In genomic region chr7:118671149-118671548, GRCh38 we compare ENCODE assay signal across 29 cellular contexts.
"Had no signal": no experiment of that assay in that cellular context is flagged by ENCODE, and none has a peak within 500 bp of the region (broad histone marks: within the 10 kb centered on the region; RNA-seq: fewer than 3 reads in every experiment).

No MANE protein-coding gene starts in this region.

- H3K27me3 ChIP-seq: neural progenitor cell, ovary, suprapubic skin, testis, tibial artery, transverse colon, upper lobe of right lung, uterus had no signal

- ATAC-seq: naive thymus-derived CD4-positive, alpha-beta T cell; natural killer cell; psoas muscle; right cardiac atrium; sciatic nerve; stimulated activated effector memory CD8-positive, alpha-beta T cell treated with anti-CD3 and anti-CD28 coated beads, Interleukin-12 subunit alpha, Interleukin-12 subunit beta, amount 100 ng/mL, for 72 hours; stimulated activated naive CD8-positive, alpha-beta T cell treated with anti-CD3 and anti-CD28 coated beads, Interleukin-15, amount 100 ng/mL, for 72 hours; stimulated activated naive CD8-positive, alpha-beta T cell treated with anti-CD3 and anti-CD28 coated beads, Interleukin-15, Interleukin-2, amounts not matched to agents 100 U/mL and 50 U/mL, for 24 hours; upper lobe of right lung had no signal

- H3K36me3 ChIP-seq: neural progenitor cell, ovary, suprapubic skin, tibial artery, transverse colon, upper lobe of right lung, uterus had no signal

- H3K4me2 ChIP-seq: neural progenitor cell had no signal

- H3K4me3 ChIP-seq: neural progenitor cell, ovary, psoas muscle, skin epidermis, suprapubic skin, testis, tibial artery, transverse colon, upper lobe of right lung, uterus had no signal

- H3K9me3 ChIP-seq: ovary, psoas muscle, suprapubic skin, testis, tibial artery, transverse colon, upper lobe of right lung, uterus had no signal

- H3K4me1 Mint-ChIP-seq: naive thymus-derived CD4-positive, alpha-beta T cell; natural killer cell; nephron; stimulated activated effector memory CD8-positive, alpha-beta T cell treated with anti-CD3 and anti-CD28 coated beads, Interleukin-12 subunit alpha, Interleukin-12 subunit beta, amount 100 ng/mL, for 72 hours; stimulated activated naive CD8-positive, alpha-beta T cell treated with anti-CD3 and anti-CD28 coated beads, Interleukin-15, amount 100 ng/mL, for 72 hours had no signal

- H3K79me2 ChIP-seq: parathyroid adenoma had no signal

- H3K4me1 ChIP-seq: parathyroid adenoma, psoas muscle, suprapubic skin, testis, tibial artery, transverse colon, upper lobe of right lung, uterus had no signal

- DNase-seq: naive thymus-derived CD4-positive, alpha-beta T cell; natural killer cell; occipital lobe; ovary; posterior cingulate gyrus; psoas muscle; stimulated activated CD4-positive, alpha-beta T cell treated with anti-CD3 and anti-CD28 coated beads, Interleukin-15, amount 100 ng/mL, for 24 hours; stimulated activated CD4-positive, alpha-beta T cell treated with anti-CD3 and anti-CD28 coated beads, Interleukin-2, amount 100 ng/mL, for 24 hours; stimulated activated CD4-positive, alpha-beta T cell treated with anti-CD3 and anti-CD28 coated beads, Interleukin-2, amount 100 ng/mL, for 48 hours; stimulated activated CD4-positive, alpha-beta T cell treated with anti-CD3 and anti-CD28 coated beads, Interleukin-4, amount 100 ng/mL, for 24 hours; stimulated activated naive CD4-positive, alpha-beta T cell; stimulated activated naive CD8-positive, alpha-beta T cell treated with anti-CD3 and anti-CD28 coated beads, Interleukin-15, amount 100 ng/mL, for 72 hours; stimulated activated naive CD8-positive, alpha-beta T cell treated with anti-CD3 and anti-CD28 coated beads, Interleukin-15, Interleukin-2, amounts not matched to agents 100 U/mL and 50 U/mL, for 24 hours; substantia nigra; testis; tibial artery; transverse colon; upper lobe of right lung; uterus had no signal

- H3K27me3 Mint-ChIP-seq: naive thymus-derived CD4-positive, alpha-beta T cell; progenitor cell of endocrine pancreas; stimulated activated naive CD8-positive, alpha-beta T cell treated with anti-CD3 and anti-CD28 coated beads, Interleukin-15, amount 100 ng/mL, for 72 hours; type B pancreatic cell had no signal

- H3K27ac Mint-ChIP-seq: naive thymus-derived CD4-positive, alpha-beta T cell; natural killer cell; nephron; neural progenitor cell; progenitor cell of endocrine pancreas; stimulated activated effector memory CD8-positive, alpha-beta T cell treated with anti-CD3 and anti-CD28 coated beads, Interleukin-12 subunit alpha, Interleukin-12 subunit beta, amount 100 ng/mL, for 72 hours; stimulated activated naive CD8-positive, alpha-beta T cell treated with anti-CD3 and anti-CD28 coated beads, Interleukin-15, amount 100 ng/mL, for 72 hours; type B pancreatic cell had no signal

- H3K4me3 Mint-ChIP-seq: naive thymus-derived CD4-positive, alpha-beta T cell; natural killer cell; nephron; neural progenitor cell; stimulated activated effector memory CD8-positive, alpha-beta T cell treated with anti-CD3 and anti-CD28 coated beads, Interleukin-12 subunit alpha, Interleukin-12 subunit beta, amount 100 ng/mL, for 72 hours; stimulated activated naive CD8-positive, alpha-beta T cell treated with anti-CD3 and anti-CD28 coated beads, Interleukin-15, amount 100 ng/mL, for 72 hours; type B pancreatic cell had no signal

- H2AFZ ChIP-seq: neural progenitor cell, parathyroid adenoma had no signal

- H3K9ac ChIP-seq: neural progenitor cell, parathyroid adenoma had no signal

- H3K27ac ChIP-seq: neural progenitor cell, ovary, parathyroid adenoma, psoas muscle, skin epidermis, suprapubic skin, testis, tibial artery, transverse colon, upper lobe of right lung, uterus had no signal

- H3K36me3 Mint-ChIP-seq: neural progenitor cell; stimulated activated effector memory CD8-positive, alpha-beta T cell treated with anti-CD3 and anti-CD28 coated beads, Interleukin-12 subunit alpha, Interleukin-12 subunit beta, amount 100 ng/mL, for 72 hours; type B pancreatic cell had no signal

- H3K9me3 Mint-ChIP-seq: nephron, neural progenitor cell, type B pancreatic cell had no signal
